12 cellular contexts compared by ENCODE assay signal in the genomic region with DNA sequence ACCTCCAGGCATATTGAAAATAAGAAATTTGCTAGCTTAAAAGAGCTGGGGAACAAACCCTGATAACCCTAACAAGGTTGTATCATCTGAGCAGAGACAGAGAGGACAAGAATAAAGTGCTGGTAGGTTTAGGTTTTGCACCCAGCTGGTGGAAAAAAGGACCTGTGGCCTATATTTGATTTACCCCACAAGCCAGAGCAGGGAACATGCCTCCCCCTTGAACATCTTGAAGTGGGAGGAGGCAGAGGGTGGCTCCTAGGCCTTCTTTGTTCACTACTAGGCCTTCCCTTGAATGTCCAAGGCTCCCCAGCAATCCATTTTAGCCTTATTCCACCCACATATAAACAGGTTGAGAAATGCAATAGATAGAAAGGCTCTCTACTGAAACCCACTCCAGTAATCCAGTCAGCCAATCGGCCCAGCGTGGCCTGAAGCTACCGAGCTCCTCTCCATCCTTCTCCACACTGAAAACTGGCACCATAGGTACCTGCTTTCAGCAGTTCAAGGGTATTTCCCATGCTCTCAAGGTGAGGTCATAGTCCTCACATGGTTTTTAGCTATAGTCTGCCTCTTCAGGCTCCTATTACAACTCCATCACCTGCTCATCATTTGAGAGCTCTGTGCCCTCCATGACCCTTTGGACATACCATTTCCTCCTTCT. TPM values are rescaled to one million over a fixed set of nuclear protein-coding genes. Genes with fewer than 3 reads are reported as not detected.
DNase-seq lines count a peak whose midpoint lies in the region; ATAC-seq, FAIRE-seq and TF ChIP-seq lines count a peak whose summit lies in the region.
"Had no signal": no experiment of that assay in that cellular context is flagged by ENCODE, and none has a peak within 500 bp of the region (broad histone marks: within the 10 kb centered on the region; RNA-seq: fewer than 3 reads in every experiment).

No MANE protein-coding gene starts in this region.

- H3K4me2 ChIP-seq in DOHH2 (ENCODE audit: low read length), result peak overlapping the region; percentile 41

- peaks cover 99% of the 10 kb centered on the region for H3K4me1 ChIP-seq in DOHH2 (ENCODE audit: control insufficient read depth, low read length)

- H3K27ac Mint-ChIP-seq in activated naive CD4-positive, alpha-beta T cell treated with anti-CD3 and anti-CD28 coated beads, Interleukin-2, amount 50 U/mL, for 72 hours, result peak overlapping the region; percentile 86 to 99
- peak overlapping the region; percentile 38 for H3K27ac Mint-ChIP-seq in nephron progenitor cell

- peak; percentile 33 for ATAC-seq in HG03354 (IDR thresholded peaks at IDR 0.05; ENCODE audit: poor library complexity, severe bottlenecking, unreplicated experiment)
- peak; percentile 24 to 33 for ATAC-seq in activated naive CD4-positive, alpha-beta T cell treated with anti-CD3 and anti-CD28 coated beads, Interleukin-2, amount 50 U/mL, for 72 hours
- ATAC-seq in GM21515 (IDR thresholded peaks at IDR 0.05; ENCODE audit: unreplicated experiment), result no peak
- ATAC-seq in GM21360 (IDR thresholded peaks at IDR 0.05; ENCODE audit: unreplicated experiment), result no peak

- H3K9me3 Mint-ChIP-seq in activated naive CD4-positive, alpha-beta T cell treated with anti-CD3 and anti-CD28 coated beads, Interleukin-2, amount 50 U/mL, for 72 hours, result no peaks in the 10 kb centered on the region
- no peaks in the 10 kb centered on the region for H3K9me3 Mint-ChIP-seq in nephron progenitor cell

- no peaks in the 10 kb centered on the region for H3K27me3 ChIP-seq in DOHH2 (ENCODE audit: control insufficient read depth, low read length)
- H3K27me3 ChIP-seq: ascending aorta had no signal

- no peak overlapping the region for H3K27ac ChIP-seq in DOHH2 (ENCODE audit: low read depth, low read length)

- no peak for TF ChIP-seq CTCF in DOHH2 (IDR thresholded peaks at IDR 0.05; ENCODE audit: low read depth, low read length, poor library complexity, severe bottlenecking)
- no peak for TF ChIP-seq CTCF in nephron progenitor cell (IDR thresholded peaks at IDR 0.05)

- peaks cover 0 to 37% of the 10 kb centered on the region in 2 donors for H3K36me3 Mint-ChIP-seq in activated naive CD4-positive, alpha-beta T cell treated with anti-CD3 and anti-CD28 coated beads, Interleukin-2, amount 50 U/mL, for 72 hours
- H3K36me3 Mint-ChIP-seq in nephron progenitor cell (ENCODE audit: low read depth), result peaks cover 21% of the 10 kb centered on the region

- FAIRE-seq in H54 (lab: Jason Lieb, UNC), result no peak

- H3K36me3 ChIP-seq in DOHH2 (ENCODE audit: control insufficient read depth, low read length), result peaks cover 28% of the 10 kb centered on the region
- H3K36me3 ChIP-seq: ascending aorta had no signal

- H3F3A ChIP-seq in DOHH2 (ENCODE audit: control insufficient read depth, insufficient read depth), result peaks cover 12% of the 10 kb centered on the region

- H4K20me1 ChIP-seq in DOHH2 (ENCODE audit: control insufficient read depth, insufficient read depth, low read depth, low read length), result peaks cover 63% of the 10 kb centered on the region

- H3K27me3 Mint-ChIP-seq in nephron progenitor cell (ENCODE audit: low read depth, poor library complexity), result peaks cover 2% of the 10 kb centered on the region

- no peak for DNase-seq in activated naive CD4-positive, alpha-beta T cell treated with anti-CD3 and anti-CD28 coated beads, Interleukin-2, amount 50 U/mL, for 72 hours (ENCODE audit: low spot score in 2 of 2)
- DNase-seq in nephron progenitor cell, result no peak
- DNase-seq in H54 (ENCODE audit: insufficient read length, low spot score), result no peak
- no peak for DNase-seq in NCI-H748 (lab: John Stamatoyannopoulos, UW; ENCODE audit: unreplicated experiment)
- DNase-seq: erythroblast, KBM-7, NCI-H748 treated with DMSO at 0.1 percent for 48 hours had no signal

- no peaks in the 10 kb centered on the region for H3K9me3 ChIP-seq in DOHH2 (ENCODE audit: control insufficient read depth, insufficient read depth, low read length)
- H3K9me3 ChIP-seq: ascending aorta had no signal

- TF ChIP-seq POLR2A in H54 (IDR thresholded peaks at IDR 0.05; ENCODE audit: low read depth, low read length), result no peak

- no peaks in the 10 kb centered on the region for H3K9me2 ChIP-seq in DOHH2 (replicated peaks; ENCODE audit: control insufficient read depth, low read length)

- H3K4me1 Mint-ChIP-seq in nephron progenitor cell, result no peaks in the 10 kb centered on the region

- H3K4me3 ChIP-seq in DOHH2 (ENCODE audit: low read length), result no peak overlapping the region
- H3K4me3 ChIP-seq: ascending aorta had no signal

- peaks cover 100% of the 10 kb centered on the region for H3K79me2 ChIP-seq in DOHH2 (ENCODE audit: control insufficient read depth, low read length)

- H3K4me3 Mint-ChIP-seq in nephron progenitor cell, result no peak overlapping the region

RNA-seq across cellular contexts. Expression of a gene that starts 12.0 kb away (rescaled TPM):
- 100 to 1,000 TPM; 183 to 199 TPM for total RNA-seq in activated naive CD4-positive, alpha-beta T cell treated with anti-CD3 and anti-CD28 coated beads, Interleukin-2, amount 50 U/mL, for 72 hours

RNA-seq across cellular contexts. Expression of a gene that starts 22.8 kb away (rescaled TPM):
- total RNA-seq in activated naive CD4-positive, alpha-beta T cell treated with anti-CD3 and anti-CD28 coated beads, Interleukin-2, amount 50 U/mL, for 72 hours, result 10 to 100 TPM; 23.1 to 41.8 TPM

Comparison
In these comparisons a context has a peak if more than half of its experiments do, and no peak if none do; other contexts are left out.
1. ATAC-seq: peak in HG03354 (single experiment) and activated naive CD4-positive, alpha-beta T cell treated with anti-CD3 and anti-CD28 coated beads, Interleukin-2, amount 50 U/mL, for 72 hours (2 of 2); none in GM21515 (single experiment) and GM21360 (single experiment).